In genomic region chr15:65868546-65869126, GRCh38 we compare ENCODE assay signal across 8 cellular contexts. TPM values are rescaled to one million over a fixed set of nuclear protein-coding genes. Genes with fewer than 3 reads are reported as not detected.
A peak's percentile ranks its signal among the peaks of the same experiment; 100 is the strongest.
DNase-seq lines count a peak whose midpoint lies in the region; ATAC-seq, FAIRE-seq and TF ChIP-seq lines count a peak whose summit lies in the region.

No MANE protein-coding gene starts in this region.

- DNase-seq in HAP-1 (ENCODE audit: low spot score in 2 of 2): peak in 1 of 2 experiments; percentile 73
- DNase-seq in SJCRH30: no peak
- DNase-seq in fibroblast of villous mesenchyme (ENCODE audit: low read depth): no peak
- no peak for DNase-seq in left colon
- DNase-seq in H54 (ENCODE audit: insufficient read length, low spot score): no peak

- no peak for TF ChIP-seq CTCF in fibroblast of villous mesenchyme (IDR thresholded peaks at IDR 0.05; ENCODE audit: insufficient read depth, low read depth, low read length)

- H3K27me3 ChIP-seq in HAP-1 (ENCODE audit: low read depth) (no peaks in the 10 kb centered on the region), SJCRH30 (no peaks in the 10 kb centered on the region), skeletal muscle satellite cell (ENCODE audit: control insufficient read depth, insufficient read depth, low read length) (no peaks in the 10 kb centered on the region)

- intact Hi-C loops in left colon (cut with DNase I, micrococcal nuclease): no loop called here

- H3K36me3 ChIP-seq in HAP-1 (replicated peaks): no peaks in the 10 kb centered on the region; the same call in 1 of the 2 replicates
- no peaks in the 10 kb centered on the region for H3K36me3 ChIP-seq in SJCRH30
- no peaks in the 10 kb centered on the region for H3K36me3 ChIP-seq in skeletal muscle satellite cell (ENCODE audit: insufficient read depth, low read length)

- in situ Hi-C loops in HAP-1 (cut with MboI; ENCODE audit: low sequenced_read_pairs): no loop called here

- no peak overlapping the region for H3K4me2 ChIP-seq in skeletal muscle satellite cell (ENCODE audit: low read length)

- H3K9ac ChIP-seq in skeletal muscle satellite cell (ENCODE audit: low read depth, low read length): peak overlapping the region; percentile 94

- no peaks in the 10 kb centered on the region for H3K9me3 ChIP-seq in HAP-1
- no peaks in the 10 kb centered on the region for H3K9me3 ChIP-seq in SJCRH30 (replicated peaks)
- no peaks in the 10 kb centered on the region for H3K9me3 ChIP-seq in skeletal muscle satellite cell (replicated peaks; ENCODE audit: low read length)

- peak overlapping the region; percentile 89 for H3K4me3 ChIP-seq in HAP-1
- H3K4me3 ChIP-seq in SJCRH30: peak overlapping the region; percentile 85
- peak overlapping the region; percentile 92 for H3K4me3 ChIP-seq in fibroblast of villous mesenchyme (ENCODE audit: low read depth, low read length)
- peak overlapping the region; percentile 95 for H3K4me3 ChIP-seq in skeletal muscle satellite cell (ENCODE audit: low read length)

- no peak for FAIRE-seq in H54 (lab: Jason Lieb, UNC)

- H3K27ac ChIP-seq in SJCRH30: peak overlapping the region; percentile 83

- no peak for TF ChIP-seq POLR2A in H54 (IDR thresholded peaks at IDR 0.05; ENCODE audit: low read depth, low read length)

- H3K4me1 ChIP-seq in HAP-1 (peaks cover 10% of the 10 kb centered on the region), SJCRH30 (no peaks in the 10 kb centered on the region), skeletal muscle satellite cell (ENCODE audit: control insufficient read depth, insufficient read depth, low read length) (peaks cover 18% of the 10 kb centered on the region)

- ATAC-seq in left colon (no peak), HG02852 (IDR thresholded peaks at IDR 0.05; ENCODE audit: unreplicated experiment) (no peak), HG02678 (IDR thresholded peaks at IDR 0.05; ENCODE audit: unreplicated experiment) (no peak)

RNA-seq across cellular contexts. Expression of gene RAB11A, which starts 0.7 kb away (rescaled TPM):
- total RNA-seq in SJCRH30 (2014; rRNA removed; shearing (Covaris generic)): 257 and 269 TPM in 2 replicates
- total RNA-seq in fibroblast of villous mesenchyme (50.3 and 51.0 TPM in 2 replicates), left colon (100 to 1,000 TPM; 334 to 358 TPM)
- 139 and 140 TPM in 2 replicates for total RNA-seq in skeletal muscle satellite cell (2012; rRNA removed)
